In the genomic region with DNA sequence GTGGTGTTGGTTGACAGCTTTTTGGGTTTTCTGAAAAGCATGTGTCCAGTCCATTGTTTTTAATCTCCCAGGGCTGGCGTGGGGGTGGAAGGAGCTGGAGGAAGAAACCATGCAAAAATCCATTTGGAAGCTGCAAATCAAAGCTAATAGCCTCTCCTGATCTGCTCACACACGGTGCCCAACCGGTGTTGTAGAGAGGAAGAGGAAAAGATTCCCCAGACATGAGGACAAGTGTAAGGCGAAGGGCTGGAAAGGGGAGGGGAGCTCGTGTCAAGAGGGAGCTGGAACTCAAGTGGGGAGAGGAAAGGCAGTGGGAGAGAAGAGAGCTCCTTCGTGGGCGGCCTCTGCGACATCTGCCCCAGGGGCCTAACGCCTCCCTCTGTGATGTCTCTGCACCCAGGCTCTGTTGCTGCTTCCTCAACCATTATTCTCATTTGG, we compare ENCODE assay signal across 8 cellular contexts.
DNase-seq lines count a peak whose midpoint lies in the region; ATAC-seq and TF ChIP-seq lines count a peak whose summit lies in the region.

No MANE protein-coding gene starts in this region.

- peaks cover 76% of the 10 kb centered on the region for H3K4me1 Mint-ChIP-seq in Caco-2 (ENCODE audit: low read depth, unreplicated experiment)

- TF ChIP-seq CTCF in Caco-2 (IDR thresholded peaks at IDR 0.05; ENCODE audit: insufficient read depth in 1 of 2, low read depth in 1 of 2, low read length in 1 of 2, severe bottlenecking in 1 of 2, unreplicated experiment in 1 of 2), result no peak
- no peak for TF ChIP-seq CTCF in Panc1 (IDR thresholded peaks at IDR 0.05)
- no peak for TF ChIP-seq CTCF in psoas muscle (IDR thresholded peaks at IDR 0.05)

- H3K27ac Mint-ChIP-seq in Caco-2 (ENCODE audit: unreplicated experiment), result peak overlapping the region; percentile 86

- 35 to 38% methylated on average over 9 of the region's 9 CpGs for whole genome bisulfite sequencing in esophagus, 2 donors
- 33 to 36% (median 35%) methylated on average over 9 of the region's 9 CpGs for WGBS in psoas muscle, 3 donors

- peak overlapping the region; percentile 49 for H3K4me3 Mint-ChIP-seq in Caco-2 (ENCODE audit: unreplicated experiment)

- CTCF ChIA-PET in Caco-2 (lab: Charles Lee) (no interaction called here), Panc1 (lab: Charles Lee) (no interaction called here)

- H3K36me3 ChIP-seq in Caco-2 (ENCODE audit: control insufficient read depth, insufficient read depth, low read length), result no peaks in the 10 kb centered on the region
- no peaks in the 10 kb centered on the region for H3K36me3 ChIP-seq in Panc1 (ENCODE audit: control insufficient read depth, insufficient read depth, low read length)
- no peaks in the 10 kb centered on the region for H3K36me3 ChIP-seq in esophagus (ENCODE audit: control insufficient read depth in 2 of 2, insufficient read depth in 2 of 2, low read length in 1 of 2)
- no peaks in the 10 kb centered on the region for H3K36me3 ChIP-seq in psoas muscle (ENCODE audit: insufficient read depth in 1 of 2, low read depth in 1 of 2)

- H3K4me3 ChIP-seq in Caco-2 (ENCODE audit: low read depth, low read length) (no peak overlapping the region), Panc1 (ENCODE audit: low read depth in 2 of 2, low read length in 2 of 2) (no peak overlapping the region), esophagus (ENCODE audit: low read depth in 1 of 2, low read length in 2 of 2) (no peak overlapping the region), psoas muscle (no peak overlapping the region)

- peaks cover 6% of the 10 kb centered on the region for H3K36me3 Mint-ChIP-seq in Caco-2 (ENCODE audit: insufficient read depth, unreplicated experiment)

- in situ Hi-C loops in Panc1 (cut with HindIII; ENCODE audit: low pct_unique_long_range_greater_than_20kb, low sequenced_read_pairs), result no loop called here

- H3K27me3 Mint-ChIP-seq in Caco-2 (ENCODE audit: insufficient read depth, unreplicated experiment), result no peaks in the 10 kb centered on the region

- H3K27ac ChIP-seq in Panc1 (ENCODE audit: low read length), result peak overlapping the region; percentile 95
- peak overlapping the region; percentile 99 to 100 for H3K27ac ChIP-seq in esophagus (ENCODE audit: low read depth in 2 of 2, low read length in 1 of 2)
- H3K27ac ChIP-seq in psoas muscle, result peak overlapping the region; percentile 94

- POLR2A ChIA-PET in Caco-2 (lab: Charles Lee), result interaction anchor here (4.0 kb wide), 1 partner anchor 111 kb away, joined by 25 read pairs; no protein-coding TSS in a partner anchor
- POLR2A ChIA-PET in Panc1 (lab: Charles Lee), result interaction anchor here (1.0 kb wide), 1 partner anchor 111 kb away, joined by 3 read pairs; no protein-coding TSS in a partner anchor

- H3K9me3 ChIP-seq in Caco-2 (no peaks in the 10 kb centered on the region), Panc1 (ENCODE audit: control insufficient read depth, insufficient read depth, low read depth, low read length) (no peaks in the 10 kb centered on the region), esophagus (ENCODE audit: control insufficient read depth in 2 of 2, insufficient read depth in 1 of 2, low read depth in 1 of 2, low read length in 1 of 2) (no peaks in the 10 kb centered on the region), psoas muscle (no peaks in the 10 kb centered on the region)

- peaks cover 94% of the 10 kb centered on the region for H3K4me1 ChIP-seq in Caco-2
- H3K4me1 ChIP-seq in Panc1 (ENCODE audit: control insufficient read depth, insufficient read depth, low read length), result peaks cover 88% of the 10 kb centered on the region
- H3K4me1 ChIP-seq in esophagus (ENCODE audit: control insufficient read depth in 2 of 2, insufficient read depth in 2 of 2, low read length in 1 of 2), result peaks cover 13 to 38% of the 10 kb centered on the region in 2 donors
- peaks cover 84% of the 10 kb centered on the region for H3K4me1 ChIP-seq in psoas muscle

- BruUV-seq in Caco-2 (replicated peaks; lab: Mats Ljungman, UMichigan), result no TSS peak
- BruUV-seq in Panc1 (replicated peaks; lab: Mats Ljungman, UMichigan), result no TSS peak

- H3K27me3 ChIP-seq in Caco-2 (replicated peaks; ENCODE audit: control insufficient read depth, insufficient read depth, low read length) (no peaks in the 10 kb centered on the region), Panc1 (ENCODE audit: control insufficient read depth, insufficient read depth, low read length) (no peaks in the 10 kb centered on the region), esophagus (ENCODE audit: control insufficient read depth in 1 of 2, insufficient read depth in 2 of 2, low read length in 2 of 2) (no peaks in the 10 kb centered on the region), psoas muscle (ENCODE audit: insufficient read depth in 3 of 3, low read length in 2 of 3) (no peaks in the 10 kb centered on the region)

- intact Hi-C loops in Caco-2 (cut with micrococcal nuclease; ENCODE audit: unreplicated experiment), result loop anchor here (5.0 kb wide), 2 partner anchors 155 to 255 kb away; no protein-coding TSS in a partner anchor
- intact Hi-C loops in Panc1 (cut with micrococcal nuclease; ENCODE audit: unreplicated experiment), result loop anchor here (5.0 to 10.0 kb wide), 3 partner anchors 227 to 360 kb away; no protein-coding TSS in a partner anchor
- intact Hi-C loops in psoas muscle (cut with DNase I), result loop anchor here (2.0 to 10.0 kb wide), 6 partner anchors 110 to 355 kb away; partner anchors contain the start of gene IRF2BP2 (in 1 of the 2)

- DNase-seq in Caco-2 (no peak), Panc1 (ENCODE audit: low read depth, low spot score) (no peak), psoas muscle (no peak), germinal center (ENCODE audit: low spot score) (no peak)
- DNase-seq in stimulated activated CD4-positive, alpha-beta T cell treated with anti-CD3 and anti-CD28 coated beads, Interleukin-1b, Interleukin-23, amount 100 ng/mL, for 48 hours, result no peak

- ATAC-seq in Panc1 (no peak), psoas muscle (no peak), HG02642 (IDR thresholded peaks at IDR 0.05; ENCODE audit: poor library complexity, unreplicated experiment) (no peak), HG03378 (IDR thresholded peaks at IDR 0.05; ENCODE audit: unreplicated experiment) (no peak)

- no peaks in the 10 kb centered on the region for H3K9me3 Mint-ChIP-seq in Caco-2 (ENCODE audit: unreplicated experiment)
